18 cellular contexts compared by ENCODE assay signal in genomic region chr5:51618234-51618633, GRCh38.
DNase-seq lines count a peak whose midpoint lies in the region; TF ChIP-seq lines count a peak whose summit lies in the region.
"Had no signal": no experiment of that assay in that cellular context is flagged by ENCODE, and none has a peak within 500 bp of the region (broad histone marks: within the 10 kb centered on the region; RNA-seq: fewer than 3 reads in every experiment).

No MANE protein-coding gene starts in this region.

- TF ChIP-seq CTCF in retinal pigment epithelial cell (conservative IDR thresholded peaks at IDR 0.05; ENCODE audit: low read depth, low read length): no peak

- TF ChIP-seq RAD21 in Ishikawa (IDR thresholded peaks at IDR 0.05; ENCODE audit: low read depth): no peak

- no peak overlapping the region for H3K4me3 ChIP-seq in retinal pigment epithelial cell (ENCODE audit: low read length)
- H3K4me3 ChIP-seq: A549, SK-N-MC had no signal

- no peak for TF ChIP-seq EP300 in Ishikawa (IDR thresholded peaks at IDR 0.05; ENCODE audit: borderline replicate concordance)

- DNase-seq in NCI-H2171 treated with DMSO at 0.1 percent for 48 hours (lab: John Stamatoyannopoulos, UW): peak; percentile 63
- peak; percentile 11 for DNase-seq in iPS-NIHi11 (ENCODE audit: low spot score)
- peak; percentile 69 for DNase-seq in retinal pigment epithelial cell (ENCODE audit: low read depth)
- no peak for DNase-seq in activated effector memory CD4-positive, alpha-beta T cell treated with Interleukin-2 at 50 U/mL for 16 hours
- no peak for DNase-seq in mucosa of gallbladder (ENCODE audit: low spot score)
- DNase-seq in NCI-H774 (lab: John Stamatoyannopoulos, UW): no peak
- DNase-seq: BE2C, DMS53, NCI-H1105, NCI-H146, NCI-H2029 treated with DMSO at 0.1 percent for 48 hours, NCI-H2227 treated with DMSO at 0.1 percent for 48 hours, NCI-H510A, NCI-H748 treated with DMSO at 0.1 percent for 48 hours, SHP77 treated with DMSO at 0.1 percent for 48 hours had no signal

TF ChIP-seq in Ishikawa, 13 proteins besides CTCF, POLR2A, EP300 and RAD21:
- TF ChIP-seq, protein P1, sequence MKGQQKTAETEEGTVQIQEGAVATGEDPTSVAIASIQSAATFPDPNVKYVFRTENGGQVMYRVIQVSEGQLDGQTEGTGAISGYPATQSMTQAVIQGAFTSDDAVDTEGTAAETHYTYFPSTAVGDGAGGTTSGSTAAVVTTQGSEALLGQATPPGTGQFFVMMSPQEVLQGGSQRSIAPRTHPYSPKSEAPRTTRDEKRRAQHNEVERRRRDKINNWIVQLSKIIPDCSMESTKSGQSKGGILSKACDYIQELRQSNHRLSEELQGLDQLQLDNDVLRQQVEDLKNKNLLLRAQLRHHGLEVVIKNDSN (IDR thresholded peaks at IDR 0.05): no peak
- TF ChIP-seq NFIC (IDR thresholded peaks at IDR 0.05) (peak; percentile 29), EGR1 (IDR thresholded peaks at IDR 0.05) (no peak)

Comparison
In these comparisons a context has a peak if more than half of its experiments do, and no peak if none do; other contexts are left out.
1. DNase-seq: peak in NCI-H2171 treated with DMSO at 0.1 percent for 48 hours (single experiment), iPS-NIHi11 (single experiment) and retinal pigment epithelial cell (single experiment); none in activated effector memory CD4-positive, alpha-beta T cell treated with Interleukin-2 at 50 U/mL for 16 hours (single experiment), mucosa of gallbladder (single experiment) and NCI-H774 (single experiment).